Comparison of ENCODE assay signal across 9 cellular contexts in genomic region chr1:100077525-100077924, GRCh38. TPM values are rescaled to one million over a fixed set of nuclear protein-coding genes. Genes with fewer than 3 reads are reported as not detected.
DNase-seq lines count a peak whose midpoint lies in the region; ATAC-seq and TF ChIP-seq lines count a peak whose summit lies in the region.
"Had no signal": no experiment of that assay in that cellular context is flagged by ENCODE, and none has a peak within 500 bp of the region (broad histone marks: within the 10 kb centered on the region; RNA-seq: fewer than 3 reads in every experiment).

No MANE protein-coding gene starts in this region.

- intact Hi-C loops in naive thymus-derived CD4-positive, alpha-beta T cell (cut with micrococcal nuclease) = no loop called here
- intact Hi-C loops in left colon (cut with DNase I, micrococcal nuclease) = no loop called here

- no peak overlapping the region for H3K4me3 Mint-ChIP-seq in naive thymus-derived CD4-positive, alpha-beta T cell

- ATAC-seq in GM19023 (IDR thresholded peaks at IDR 0.05; ENCODE audit: unreplicated experiment) = peak; percentile 53
- peak; percentile 52 for ATAC-seq in HG03565 (IDR thresholded peaks at IDR 0.05; ENCODE audit: unreplicated experiment)
- no peak for ATAC-seq in naive thymus-derived CD4-positive, alpha-beta T cell
- ATAC-seq in left colon = no peak

- no peak for DNase-seq in naive thymus-derived CD4-positive, alpha-beta T cell
- DNase-seq in NCI-H2081 treated with DMSO at 0.1 percent for 48 hours (lab: John Stamatoyannopoulos, UW) (no peak), NCI-H2196 treated with DMSO at 0.1 percent for 48 hours (lab: John Stamatoyannopoulos, UW; ENCODE audit: unreplicated experiment) (no peak), left colon (no peak), NCI-H2029 (lab: John Stamatoyannopoulos, UW) (no peak)
- DNase-seq: NCI-H446 treated with DMSO at 0.1 percent for 48 hours had no signal

- H3K4me3 ChIP-seq in HEK293 (ENCODE audit: low read depth, low read length) = no peak overlapping the region
- no peak overlapping the region for H3K4me3 ChIP-seq in naive thymus-derived CD4-positive, alpha-beta T cell (ENCODE audit: low read length)

- H3K9me3 Mint-ChIP-seq in naive thymus-derived CD4-positive, alpha-beta T cell = no peaks in the 10 kb centered on the region

- H3K27me3 ChIP-seq in naive thymus-derived CD4-positive, alpha-beta T cell (ENCODE audit: control insufficient read depth in 2 of 2, insufficient read depth in 2 of 2, low read length in 2 of 2) = no peaks in the 10 kb centered on the region

- H3K4me1 Mint-ChIP-seq in naive thymus-derived CD4-positive, alpha-beta T cell = peaks cover 0 to 6% (median 3%) of the 10 kb centered on the region in 7 donors

- no peaks in the 10 kb centered on the region for H3K4me1 ChIP-seq in HEK293 (ENCODE audit: control insufficient read depth, insufficient read depth, low read length)
- no peaks in the 10 kb centered on the region for H3K4me1 ChIP-seq in naive thymus-derived CD4-positive, alpha-beta T cell (ENCODE audit: control insufficient read depth in 2 of 2, insufficient read depth in 2 of 2, low read length in 2 of 2)

- H3K27me3 Mint-ChIP-seq in naive thymus-derived CD4-positive, alpha-beta T cell = no peaks in the 10 kb centered on the region

- peaks cover 22 to 79% of the 10 kb centered on the region in 2 experiments for H3K36me3 ChIP-seq in HEK293 (ENCODE audit: control insufficient read depth in 2 of 2, insufficient read depth in 1 of 2, low read length in 2 of 2)
- H3K36me3 ChIP-seq in naive thymus-derived CD4-positive, alpha-beta T cell (ENCODE audit: control insufficient read depth in 2 of 3, insufficient read depth in 3 of 3, low read length in 3 of 3) = peaks cover 12 to 73% (median 47%) of the 10 kb centered on the region in 3 experiments

- H3K9me3 ChIP-seq in HEK293 (ENCODE audit: control insufficient read depth, insufficient read depth, low read depth, low read length) = no peaks in the 10 kb centered on the region
- H3K9me3 ChIP-seq in naive thymus-derived CD4-positive, alpha-beta T cell (ENCODE audit: control insufficient read depth in 2 of 3, low read length in 3 of 3) = no peaks in the 10 kb centered on the region

- peaks cover 10 to 39% (median 23%) of the 10 kb centered on the region in 5 donors for H3K36me3 Mint-ChIP-seq in naive thymus-derived CD4-positive, alpha-beta T cell

- H3K27ac ChIP-seq in HEK293 (ENCODE audit: extremely low read depth, low read depth, low read length) = no peak overlapping the region
- H3K27ac ChIP-seq in naive thymus-derived CD4-positive, alpha-beta T cell (ENCODE audit: low read depth, low read length) = no peak overlapping the region

- CTCF ChIA-PET in HEK293 (lab: Yijun Ruan, JAX) = no interaction called here
- CTCF ChIA-PET in naive thymus-derived CD4-positive, alpha-beta T cell (lab: Charles Lee) = no interaction called here

- H3K27ac Mint-ChIP-seq in naive thymus-derived CD4-positive, alpha-beta T cell = peak overlapping the region in 5 of 9 donors; percentile 2 to 63 (median 15)

- TF ChIP-seq CTCF in HEK293 (tag by site-specific recombination; IDR thresholded peaks at IDR 0.05) = no peak

- POLR2A ChIA-PET in HEK293 (lab: Yijun Ruan, JAX) = no interaction called here
- POLR2A ChIA-PET in naive thymus-derived CD4-positive, alpha-beta T cell (lab: Charles Lee) = no interaction called here

TF ChIP-seq in HEK293, 187 proteins besides CTCF, POLR2A, EP300 and RAD21:
- TF ChIP-seq, protein P1, sequence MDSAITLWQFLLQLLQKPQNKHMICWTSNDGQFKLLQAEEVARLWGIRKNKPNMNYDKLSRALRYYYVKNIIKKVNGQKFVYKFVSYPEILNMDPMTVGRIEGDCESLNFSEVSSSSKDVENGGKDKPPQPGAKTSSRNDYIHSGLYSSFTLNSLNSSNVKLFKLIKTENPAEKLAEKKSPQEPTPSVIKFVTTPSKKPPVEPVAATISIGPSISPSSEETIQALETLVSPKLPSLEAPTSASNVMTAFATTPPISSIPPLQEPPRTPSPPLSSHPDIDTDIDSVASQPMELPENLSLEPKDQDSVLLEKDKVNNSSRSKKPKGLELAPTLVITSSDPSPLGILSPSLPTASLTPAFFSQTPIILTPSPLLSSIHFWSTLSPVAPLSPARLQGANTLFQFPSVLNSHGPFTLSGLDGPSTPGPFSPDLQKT (IDR thresholded peaks at IDR 0.05; ENCODE audit: borderline replicate concordance, low read depth, low read length) = no peak
- TF ChIP-seq PRDM6 (tag by site-specific recombination; IDR thresholded peaks at IDR 0.05) = peak; percentile 50

RNA-seq across cellular contexts. Expression of gene SASS6, which starts 55.2 kb away (rescaled TPM):
- 10 to 100 TPM in 1 of 5 experiments, 1 to 10 TPM in 4; 2.5 to 11.6 (median 5.6) TPM for total RNA-seq in naive thymus-derived CD4-positive, alpha-beta T cell
- polyA plus RNA-seq in naive thymus-derived CD4-positive, alpha-beta T cell = 1 to 10 TPM; 1.5 to 3.0 TPM
- total RNA-seq in left colon = 1 to 10 TPM; 2.7 to 3.8 TPM

RNA-seq across cellular contexts. Expression of gene TRMT13, which starts 55.4 kb away (rescaled TPM):
- total RNA-seq in naive thymus-derived CD4-positive, alpha-beta T cell = 10 to 100 TPM; 15.3 to 60.3 (median 23.9) TPM
- polyA plus RNA-seq in naive thymus-derived CD4-positive, alpha-beta T cell = 10 to 100 TPM in 1 of 2 donors, 1 to 10 TPM in 1; 8.7 to 13.1 TPM
- total RNA-seq in left colon = 10 to 100 TPM in 1 of 2 donors, 1 to 10 TPM in 1; 8.9 to 11.5 TPM

Comparison
In these comparisons a context has a peak if more than half of its experiments do, and no peak if none do; other contexts are left out.
1. ATAC-seq: peak in GM19023 (single experiment) and HG03565 (single experiment); none in naive thymus-derived CD4-positive, alpha-beta T cell (single experiment) and left colon (single experiment).